Comparison of ENCODE assay signal across 25 cellular contexts in the genomic region with DNA sequence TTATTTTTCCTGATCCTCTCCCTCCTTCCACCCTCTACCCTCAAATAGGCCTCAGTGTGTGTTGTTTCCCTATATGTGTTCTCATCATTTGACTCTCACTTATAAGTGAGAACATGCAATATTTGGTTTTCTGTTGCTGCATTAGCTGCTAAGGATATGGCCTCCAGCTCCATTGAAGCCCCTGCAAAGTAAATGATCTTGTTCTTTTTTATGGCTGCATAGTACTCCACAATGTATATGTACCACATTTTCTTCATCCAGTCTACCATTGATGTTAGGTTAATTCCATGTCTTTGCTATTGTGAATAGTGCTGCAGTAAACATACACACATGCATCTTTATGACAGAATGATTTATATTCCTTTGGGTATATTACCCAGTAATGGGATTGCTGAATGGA. TPM values are rescaled to one million over a fixed set of nuclear protein-coding genes. Genes with fewer than 3 reads are reported as not detected.
DNase-seq lines count a peak whose midpoint lies in the region; ATAC-seq, FAIRE-seq and TF ChIP-seq lines count a peak whose summit lies in the region.
"Had no signal": no experiment of that assay in that cellular context is flagged by ENCODE, and none has a peak within 500 bp of the region (broad histone marks: within the 10 kb centered on the region; RNA-seq: fewer than 3 reads in every experiment).

No MANE protein-coding gene starts in this region.

- H3K36me3 ChIP-seq in K562 (ENCODE audit: control insufficient read depth, insufficient read depth, low read length): no peaks in the 10 kb centered on the region
- no peaks in the 10 kb centered on the region for H3K36me3 ChIP-seq in left lung
- H3K36me3 ChIP-seq: BE2C had no signal

- DNase-seq in K562 (ENCODE audit: extremely low read depth in 1 of 4, low spot score in 3 of 4) (no peak), neural crest cell (ENCODE audit: low read depth, low spot score) (no peak), left lung (no peak), COLO668 (lab: John Stamatoyannopoulos, UW; ENCODE audit: unreplicated experiment) (no peak)
- DNase-seq: 8988T; ACHN; BE2C; C1 segment of cervical spinal cord; Caco-2; Calu3; CD4-positive, alpha-beta memory T cell; CD4-positive, CD25-positive, alpha-beta regulatory T cell; CD8-positive, alpha-beta memory T cell; DMS79 treated with DMSO at 0.1 percent for 48 hours; GF-D8 had no signal

- no peaks in the 10 kb centered on the region for H3K79me2 ChIP-seq in K562 (ENCODE audit: control insufficient read depth, insufficient read depth, low read length)

- TF ChIP-seq RAD21 in K562 (CRISPR knock-in tag; conservative IDR thresholded peaks at IDR 0.05 in 1 of 2, IDR thresholded peaks at IDR 0.05 in 1 of 2): no peak

- H3K9me1 ChIP-seq in K562 (ENCODE audit: control insufficient read depth, insufficient read depth, low read length): no peaks in the 10 kb centered on the region

- no peak for TF ChIP-seq CTCF in VCaP (conservative IDR thresholded peaks at IDR 0.05)
- TF ChIP-seq CTCF in K562 (IDR thresholded peaks at IDR 0.05 in 2 of 3, conservative IDR thresholded peaks at IDR 0.05 in 1 of 3; ENCODE audit: insufficient read depth in 2 of 3, low read depth in 1 of 3, low read length in 3 of 3): no peak
- no peak for TF ChIP-seq CTCF in neural crest cell (conservative IDR thresholded peaks at IDR 0.05)
- no peak for TF ChIP-seq CTCF in left lung (IDR thresholded peaks at IDR 0.05)

- BruUV-seq in K562 (replicated peaks; lab: Mats Ljungman, UMichigan): no TSS peak

- H3K27me3 ChIP-seq in K562 (ENCODE audit: control insufficient read depth in 2 of 2, insufficient read depth in 2 of 2, low read length in 2 of 2) (no peaks in the 10 kb centered on the region), left lung (no peaks in the 10 kb centered on the region)
- H3K27me3 ChIP-seq: BE2C, BLaER1 had no signal

- no peak for TF ChIP-seq EP300 in K562 (IDR thresholded peaks at IDR 0.05; ENCODE audit: low read length)

- no peak for FAIRE-seq in K562 (lab: Jason Lieb, UNC)
- FAIRE-seq: A204.1, D721Med, G401.6, GM12891, GM19239 had no signal

- H3K4me3 Mint-ChIP-seq in neural crest cell: no peak overlapping the region
- H3K4me3 Mint-ChIP-seq: CD14-positive monocyte; CD4-positive, alpha-beta memory T cell; CD4-positive, CD25-positive, alpha-beta regulatory T cell; CD8-positive, alpha-beta memory T cell had no signal

- H3K27ac Mint-ChIP-seq in neural crest cell (ENCODE audit: unreplicated experiment): peak overlapping the region; percentile 40
- H3K27ac Mint-ChIP-seq: CD14-positive monocyte; CD4-positive, alpha-beta memory T cell; CD4-positive, CD25-positive, alpha-beta regulatory T cell had no signal

- H3K9me3 ChIP-seq in K562 (replicated peaks; ENCODE audit: control insufficient read depth, insufficient read depth, low read depth, low read length) (no peaks in the 10 kb centered on the region; the same call in 1 of the 2 replicates), left lung (no peaks in the 10 kb centered on the region)
- H3K9me3 ChIP-seq: BE2C, Caco-2 had no signal

- ATAC-seq in K562: no peak
- ATAC-seq in left lung: no peak
- ATAC-seq in HG02840 (IDR thresholded peaks at IDR 0.05; ENCODE audit: low FRiP score, unreplicated experiment): no peak

- CTCF ChIA-PET in K562 (lab: Yijun Ruan, JAX; ENCODE audit: low intra/inter-chr PET ratio): no interaction called here

- intact Hi-C loops in K562 (cut with micrococcal nuclease): no loop called here
- intact Hi-C loops in left lung (cut with DNase I): no loop called here

- H3K4me1 ChIP-seq in K562 (replicated peaks in 1 of 2; ENCODE audit: control insufficient read depth in 2 of 2, insufficient read depth in 2 of 2, low read length in 2 of 2) (peaks cover 0 to 34% of the 10 kb centered on the region in 2 experiments; a peak in 3 of 5 replicates), left lung (no peaks in the 10 kb centered on the region)
- H3K4me1 ChIP-seq: BE2C had no signal

- H3K4me2 ChIP-seq in K562 (ENCODE audit: insufficient read depth, low read length): no peak overlapping the region
- H3K4me2 ChIP-seq: BLaER1 had no signal

- in situ Hi-C loops in K562 (cut with MboI): loop anchor here (10.0 kb wide), 1 partner anchor 119 kb away; no protein-coding TSS in a partner anchor

- POLR2A ChIA-PET in K562 (lab: Yijun Ruan, JAX): interaction anchor here (0.9 kb wide), 1 partner anchor 17 kb away, joined by 3 read pairs; no protein-coding TSS in a partner anchor

- peak overlapping the region; percentile 78; the same call in 1 of the 2 replicates for H3K27ac ChIP-seq in VCaP
- H3K27ac ChIP-seq in K562 (ENCODE audit: extremely low read depth, low read depth, low read length): no peak overlapping the region
- H3K27ac ChIP-seq in left lung: no peak overlapping the region
- H3K27ac ChIP-seq: BLaER1 had no signal

- no peaks in the 10 kb centered on the region for H4K20me1 ChIP-seq in K562 (replicated peaks; ENCODE audit: control insufficient read depth, insufficient read depth, low read length)
- H4K20me1 ChIP-seq: BLaER1 had no signal

- no peak for TF ChIP-seq POLR2A in K562 (conservative IDR thresholded peaks at IDR 0.05)

- no peaks in the 10 kb centered on the region for H3K27me3 Mint-ChIP-seq in neural crest cell (ENCODE audit: low read depth)

- H3K36me3 Mint-ChIP-seq in neural crest cell (ENCODE audit: low read depth): peaks cover 10% of the 10 kb centered on the region
- H3K36me3 Mint-ChIP-seq: CD14-positive monocyte; CD4-positive, alpha-beta memory T cell; CD4-positive, CD25-positive, alpha-beta regulatory T cell; CD8-positive, alpha-beta memory T cell had no signal

- peaks cover 11% of the 10 kb centered on the region for H3K9me3 Mint-ChIP-seq in neural crest cell

- no peak overlapping the region for H3K4me3 ChIP-seq in K562
- no peak overlapping the region for H3K4me3 ChIP-seq in left lung
- H3K4me3 ChIP-seq: BLaER1 had no signal

- peaks cover 14% of the 10 kb centered on the region for H3K4me1 Mint-ChIP-seq in neural crest cell
- H3K4me1 Mint-ChIP-seq: CD14-positive monocyte; CD4-positive, alpha-beta memory T cell; CD4-positive, CD25-positive, alpha-beta regulatory T cell; CD8-positive, alpha-beta memory T cell had no signal

- no peak overlapping the region for H2AFZ ChIP-seq in K562 (ENCODE audit: low read depth, low read length)

- no peak overlapping the region for H3K9ac ChIP-seq in K562 (ENCODE audit: insufficient read depth in 1 of 2, low read depth in 2 of 2, low read length in 2 of 2)
- H3K9ac ChIP-seq: BLaER1 had no signal

TF ChIP-seq in K562, 482 proteins besides CTCF, POLR2A, EP300 and RAD21 (continues in another document):
- TF ChIP-seq CHD1 (IDR thresholded peaks at IDR 0.05; ENCODE audit: low read length) (no peak), ZNF146 (CRISPR knock-in tag; IDR thresholded peaks at IDR 0.05; ENCODE audit: unreplicated experiment) (peak; percentile 98), POLR2G (IDR thresholded peaks at IDR 0.05; ENCODE audit: low read depth, low read length) (no peak), NR2F6 (CRISPR knock-in tag; IDR thresholded peaks at IDR 0.05) (no peak), RBM25 (IDR thresholded peaks at IDR 0.05; ENCODE audit: low read depth, low read length, severe bottlenecking) (peak; percentile 89)
- TF ChIP-seq, protein P1, sequence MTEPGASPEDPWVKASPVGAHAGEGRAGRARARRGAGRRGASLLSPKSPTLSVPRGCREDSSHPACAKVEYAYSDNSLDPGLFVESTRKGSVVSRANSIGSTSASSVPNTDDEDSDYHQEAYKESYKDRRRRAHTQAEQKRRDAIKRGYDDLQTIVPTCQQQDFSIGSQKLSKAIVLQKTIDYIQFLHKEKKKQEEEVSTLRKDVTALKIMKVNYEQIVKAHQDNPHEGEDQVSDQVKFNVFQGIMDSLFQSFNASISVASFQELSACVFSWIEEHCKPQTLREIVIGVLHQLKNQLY (CRISPR knock-in tag; conservative IDR thresholded peaks at IDR 0.05): no peak
- TF ChIP-seq, protein P2, sequence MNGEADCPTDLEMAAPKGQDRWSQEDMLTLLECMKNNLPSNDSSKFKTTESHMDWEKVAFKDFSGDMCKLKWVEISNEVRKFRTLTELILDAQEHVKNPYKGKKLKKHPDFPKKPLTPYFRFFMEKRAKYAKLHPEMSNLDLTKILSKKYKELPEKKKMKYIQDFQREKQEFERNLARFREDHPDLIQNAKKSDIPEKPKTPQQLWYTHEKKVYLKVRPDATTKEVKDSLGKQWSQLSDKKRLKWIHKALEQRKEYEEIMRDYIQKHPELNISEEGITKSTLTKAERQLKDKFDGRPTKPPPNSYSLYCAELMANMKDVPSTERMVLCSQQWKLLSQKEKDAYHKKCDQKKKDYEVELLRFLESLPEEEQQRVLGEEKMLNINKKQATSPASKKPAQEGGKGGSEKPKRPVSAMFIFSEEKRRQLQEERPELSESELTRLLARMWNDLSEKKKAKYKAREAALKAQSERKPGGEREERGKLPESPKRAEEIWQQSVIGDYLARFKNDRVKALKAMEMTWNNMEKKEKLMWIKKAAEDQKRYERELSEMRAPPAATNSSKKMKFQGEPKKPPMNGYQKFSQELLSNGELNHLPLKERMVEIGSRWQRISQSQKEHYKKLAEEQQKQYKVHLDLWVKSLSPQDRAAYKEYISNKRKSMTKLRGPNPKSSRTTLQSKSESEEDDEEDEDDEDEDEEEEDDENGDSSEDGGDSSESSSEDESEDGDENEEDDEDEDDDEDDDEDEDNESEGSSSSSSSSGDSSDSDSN (IDR thresholded peaks at IDR 0.05; ENCODE audit: borderline replicate concordance in 1 of 2, low read depth in 2 of 2, low read length in 2 of 2): no peak

RNA-seq across cellular contexts. Expression of a gene that starts 13.3 kb away (rescaled TPM):
- not detected in 2 replicates for total RNA-seq in K562 (2011; cell fraction: chromatin; rRNA removed; ENCODE audit: low replicate concordance)
- not detected in 2 replicates for total RNA-seq in K562 (2011; cell fraction: nucleolus; rRNA removed)
- not detected in 2 replicates for total RNA-seq in K562 (2011; cell fraction: nucleoplasm; rRNA removed)
- total RNA-seq in K562 (2014; rRNA removed): not detected in 2 replicates
- not detected in 2 replicates for total RNA-seq in K562 (2014; rRNA removed; fragmentation: Illumina TruSeq; extraction: Trizol)
- not detected in 2 replicates for total RNA-seq in K562 (2015; rRNA removed; fragmentation: Illumina TruSeq; extraction: Trizol)
- not detected in 2 replicates for total RNA-seq in K562 (2021)
- polyA plus RNA-seq in K562 (2011; rRNA removed): not detected in 2 replicates
- polyA plus RNA-seq in K562 (2011; cell fraction: cytosol; rRNA removed): not detected in 2 replicates
- polyA plus RNA-seq in K562 (2011; cell fraction: nucleus; rRNA removed): not detected in 2 replicates
- polyA plus RNA-seq in K562 (2012): not detected in 2 replicates
- not detected in 2 replicates for polyA plus RNA-seq in K562 (2014; fragmentation: Illumina TruSeq; extraction: Trizol)
- polyA plus RNA-seq in K562 (2014; fragmentation: Nextera tagmentation; extraction: Ambion mirVana): not detected
- polyA plus RNA-seq in K562 (2014; rRNA removed): not detected in 2 replicates
- polyA minus RNA-seq in K562 (2011; rRNA and poly(A)+ RNA removed): not detected in 2 replicates
- not detected in 2 replicates for polyA minus RNA-seq in K562 (2011; cell fraction: cytosol; rRNA and poly(A)+ RNA removed)
- polyA minus RNA-seq in K562 (2011; cell fraction: nucleus; rRNA and poly(A)+ RNA removed): not detected in 2 replicates
- 6.0 and 6.4 TPM in 2 replicates for total RNA-seq in neural crest cell
- total RNA-seq in left lung: 1 to 10 TPM; 2.0 to 4.5 TPM
- total RNA-seq: CD4-positive, alpha-beta memory T cell; CD4-positive, CD25-positive, alpha-beta regulatory T cell; CD8-positive, alpha-beta memory T cell had no signal
- polyA plus RNA-seq: AG04450; CD14-positive monocyte; CD4-positive, alpha-beta memory T cell; CD4-positive, CD25-positive, alpha-beta regulatory T cell; CD8-positive, alpha-beta memory T cell had no signal
